ENCODE assay signal across 1 cellular context in genomic region chr1:32651461-32652073, GRCh38.
TF ChIP-seq lines count a peak whose summit lies in the region.

No MANE protein-coding gene starts in this region.

TF ChIP-seq in HepG2, 621 proteins besides CTCF, POLR2A, EP300 and RAD21 (continued from another document and continues in another):
- TF ChIP-seq ZBTB2 (CRISPR knock-in tag; IDR thresholded peaks at IDR 0.05; ENCODE audit: low read depth): peak; percentile 11; the same call in 1 of the 2 replicates
- TF ChIP-seq PTBP1 (IDR thresholded peaks at IDR 0.05; ENCODE audit: low read depth, low read length, poor library complexity, severe bottlenecking): no peak
- TF ChIP-seq CSRNP1 (CRISPR knock-in tag; IDR thresholded peaks at IDR 0.05): no peak
- TF ChIP-seq ZNF567 (CRISPR knock-in tag; IDR thresholded peaks at IDR 0.05; ENCODE audit: borderline replicate concordance): 0 out of 2 replicates have a peak, but pooled peaks have one; percentile 14
- TF ChIP-seq TFDP1 (CRISPR knock-in tag; IDR thresholded peaks at IDR 0.05; ENCODE audit: borderline replicate concordance): no peak; the same call in 1 of the 2 replicates
- TF ChIP-seq, protein P1, sequence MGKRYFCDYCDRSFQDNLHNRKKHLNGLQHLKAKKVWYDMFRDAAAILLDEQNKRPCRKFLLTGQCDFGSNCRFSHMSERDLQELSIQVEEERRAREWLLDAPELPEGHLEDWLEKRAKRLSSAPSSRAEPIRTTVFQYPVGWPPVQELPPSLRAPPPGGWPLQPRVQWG (CRISPR knock-in tag; IDR thresholded peaks at IDR 0.05; ENCODE audit: borderline replicate concordance, low read depth): no peak
- TF ChIP-seq ZNF30 (CRISPR knock-in tag; IDR thresholded peaks at IDR 0.05): 0 out of 2 replicates have a peak, but pooled peaks have one; percentile 7
- no peak for TF ChIP-seq NFE2L1 (CRISPR knock-in tag; IDR thresholded peaks at IDR 0.05; ENCODE audit: borderline replicate concordance)
- no peak for TF ChIP-seq ZNF317 (CRISPR knock-in tag; IDR thresholded peaks at IDR 0.05)
- TF ChIP-seq ZNF281 (CRISPR knock-in tag; IDR thresholded peaks at IDR 0.05; ENCODE audit: borderline replicate concordance): no peak
- TF ChIP-seq ZSCAN22 (CRISPR knock-in tag; IDR thresholded peaks at IDR 0.05): 0 out of 2 replicates have a peak, but pooled peaks have one; percentile 2
- TF ChIP-seq KDM5B (CRISPR knock-in tag; IDR thresholded peaks at IDR 0.05; ENCODE audit: borderline replicate concordance): 0 out of 2 replicates have a peak, but pooled peaks have one; percentile 4
- peak; percentile 18; the same call in 1 of the 2 replicates for TF ChIP-seq ZNF350 (CRISPR knock-in tag; IDR thresholded peaks at IDR 0.05; ENCODE audit: borderline replicate concordance, low read depth)
- no peak for TF ChIP-seq ELK4 (CRISPR knock-in tag; IDR thresholded peaks at IDR 0.05; ENCODE audit: borderline replicate concordance)
- peak; percentile 1; the same call in 1 of the 2 replicates for TF ChIP-seq ZNF264 (CRISPR knock-in tag; IDR thresholded peaks at IDR 0.05)
- no peak for TF ChIP-seq ZNF24 (IDR thresholded peaks at IDR 0.05)
- no peak for TF ChIP-seq ZC3H13 (CRISPR knock-in tag; IDR thresholded peaks at IDR 0.05)
- TF ChIP-seq ZNF354B (CRISPR knock-in tag; IDR thresholded peaks at IDR 0.05): no peak
- no peak for TF ChIP-seq ZNF709 (CRISPR knock-in tag; IDR thresholded peaks at IDR 0.05)
- TF ChIP-seq, protein P2, sequence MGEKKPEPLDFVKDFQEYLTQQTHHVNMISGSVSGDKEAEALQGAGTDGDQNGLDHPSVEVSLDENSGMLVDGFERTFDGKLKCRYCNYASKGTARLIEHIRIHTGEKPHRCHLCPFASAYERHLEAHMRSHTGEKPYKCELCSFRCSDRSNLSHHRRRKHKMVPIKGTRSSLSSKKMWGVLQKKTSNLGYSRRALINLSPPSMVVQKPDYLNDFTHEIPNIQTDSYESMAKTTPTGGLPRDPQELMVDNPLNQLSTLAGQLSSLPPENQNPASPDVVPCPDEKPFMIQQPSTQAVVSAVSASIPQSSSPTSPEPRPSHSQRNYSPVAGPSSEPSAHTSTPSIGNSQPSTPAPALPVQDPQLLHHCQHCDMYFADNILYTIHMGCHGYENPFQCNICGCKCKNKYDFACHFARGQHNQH (CRISPR knock-in tag; IDR thresholded peaks at IDR 0.05): no peak
- TF ChIP-seq, protein P3, sequence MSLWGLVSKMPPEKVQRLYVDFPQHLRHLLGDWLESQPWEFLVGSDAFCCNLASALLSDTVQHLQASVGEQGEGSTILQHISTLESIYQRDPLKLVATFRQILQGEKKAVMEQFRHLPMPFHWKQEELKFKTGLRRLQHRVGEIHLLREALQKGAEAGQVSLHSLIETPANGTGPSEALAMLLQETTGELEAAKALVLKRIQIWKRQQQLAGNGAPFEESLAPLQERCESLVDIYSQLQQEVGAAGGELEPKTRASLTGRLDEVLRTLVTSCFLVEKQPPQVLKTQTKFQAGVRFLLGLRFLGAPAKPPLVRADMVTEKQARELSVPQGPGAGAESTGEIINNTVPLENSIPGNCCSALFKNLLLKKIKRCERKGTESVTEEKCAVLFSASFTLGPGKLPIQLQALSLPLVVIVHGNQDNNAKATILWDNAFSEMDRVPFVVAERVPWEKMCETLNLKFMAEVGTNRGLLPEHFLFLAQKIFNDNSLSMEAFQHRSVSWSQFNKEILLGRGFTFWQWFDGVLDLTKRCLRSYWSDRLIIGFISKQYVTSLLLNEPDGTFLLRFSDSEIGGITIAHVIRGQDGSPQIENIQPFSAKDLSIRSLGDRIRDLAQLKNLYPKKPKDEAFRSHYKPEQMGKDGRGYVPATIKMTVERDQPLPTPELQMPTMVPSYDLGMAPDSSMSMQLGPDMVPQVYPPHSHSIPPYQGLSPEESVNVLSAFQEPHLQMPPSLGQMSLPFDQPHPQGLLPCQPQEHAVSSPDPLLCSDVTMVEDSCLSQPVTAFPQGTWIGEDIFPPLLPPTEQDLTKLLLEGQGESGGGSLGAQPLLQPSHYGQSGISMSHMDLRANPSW (CRISPR knock-in tag; IDR thresholded peaks at IDR 0.05; ENCODE audit: borderline replicate concordance): no peak; the same call in 1 of the 2 replicates
- TF ChIP-seq ZNF337 (CRISPR knock-in tag; IDR thresholded peaks at IDR 0.05; ENCODE audit: borderline replicate concordance, low read depth): peak; percentile 25; the same call in 1 of the 2 replicates
- TF ChIP-seq MBNL3 (CRISPR knock-in tag; conservative IDR thresholded peaks at IDR 0.05): no peak
- no peak for TF ChIP-seq TAF15 (IDR thresholded peaks at IDR 0.05; ENCODE audit: low read depth, low read length, poor library complexity, severe bottlenecking)
- TF ChIP-seq EED (CRISPR knock-in tag; IDR thresholded peaks at IDR 0.05): no peak
- TF ChIP-seq ZBTB38 (CRISPR knock-in tag; IDR thresholded peaks at IDR 0.05): no peak
- TF ChIP-seq ZNF816 (CRISPR knock-in tag; IDR thresholded peaks at IDR 0.05; ENCODE audit: borderline replicate concordance): peak; percentile 7; the same call in 1 of the 2 replicates
- peak; percentile 1; the same call in 1 of the 2 replicates for TF ChIP-seq SPEN (CRISPR knock-in tag; IDR thresholded peaks at IDR 0.05; ENCODE audit: low read depth)
- TF ChIP-seq SOX13 (IDR thresholded peaks at IDR 0.05): no peak
- no peak for TF ChIP-seq SOX13 (CRISPR knock-in tag; conservative IDR thresholded peaks at IDR 0.05 in 1 of 2, IDR thresholded peaks at IDR 0.05 in 1 of 2)
- no peak for TF ChIP-seq THAP8 (CRISPR knock-in tag; IDR thresholded peaks at IDR 0.05; ENCODE audit: borderline replicate concordance)
- TF ChIP-seq RFXANK (CRISPR knock-in tag; IDR thresholded peaks at IDR 0.05): no peak
- 0 out of 2 replicates have a peak, but pooled peaks have one; percentile 4 for TF ChIP-seq BRCA1 (CRISPR knock-in tag; IDR thresholded peaks at IDR 0.05)
- 0 out of 2 replicates have a peak, but pooled peaks have one; percentile 12 for TF ChIP-seq ZKSCAN5 (CRISPR knock-in tag; IDR thresholded peaks at IDR 0.05)
- TF ChIP-seq, protein P4, sequence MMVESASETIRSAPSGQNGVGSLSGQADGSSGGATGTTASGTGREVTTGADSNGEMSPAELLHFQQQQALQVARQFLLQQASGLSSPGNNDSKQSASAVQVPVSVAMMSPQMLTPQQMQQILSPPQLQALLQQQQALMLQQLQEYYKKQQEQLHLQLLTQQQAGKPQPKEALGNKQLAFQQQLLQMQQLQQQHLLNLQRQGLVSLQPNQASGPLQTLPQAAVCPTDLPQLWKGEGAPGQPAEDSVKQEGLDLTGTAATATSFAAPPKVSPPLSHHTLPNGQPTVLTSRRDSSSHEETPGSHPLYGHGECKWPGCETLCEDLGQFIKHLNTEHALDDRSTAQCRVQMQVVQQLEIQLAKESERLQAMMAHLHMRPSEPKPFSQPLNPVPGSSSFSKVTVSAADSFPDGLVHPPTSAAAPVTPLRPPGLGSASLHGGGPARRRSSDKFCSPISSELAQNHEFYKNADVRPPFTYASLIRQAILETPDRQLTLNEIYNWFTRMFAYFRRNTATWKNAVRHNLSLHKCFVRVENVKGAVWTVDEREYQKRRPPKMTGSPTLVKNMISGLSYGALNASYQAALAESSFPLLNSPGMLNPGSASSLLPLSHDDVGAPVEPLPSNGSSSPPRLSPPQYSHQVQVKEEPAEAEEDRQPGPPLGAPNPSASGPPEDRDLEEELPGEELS (CRISPR knock-in tag; IDR thresholded peaks at IDR 0.05): no peak
- no peak for TF ChIP-seq TBX3 (IDR thresholded peaks at IDR 0.05; ENCODE audit: borderline replicate concordance)
- peak; percentile 81 for TF ChIP-seq ZFX (CRISPR knock-in tag; IDR thresholded peaks at IDR 0.05; ENCODE audit: low read depth)
- TF ChIP-seq HNRNPH1 (optimal IDR thresholded peaks at IDR 0.05; ENCODE audit: low read depth, low read length): no peak
- no peak for TF ChIP-seq ZNF660 (CRISPR knock-in tag; IDR thresholded peaks at IDR 0.05; ENCODE audit: borderline replicate concordance, low read depth)
- TF ChIP-seq ZNF775 (CRISPR knock-in tag; IDR thresholded peaks at IDR 0.05; ENCODE audit: borderline replicate concordance): no peak
- TF ChIP-seq ZNF841 (CRISPR knock-in tag; IDR thresholded peaks at IDR 0.05; ENCODE audit: borderline replicate concordance): peak; percentile 48; the same call in 1 of the 2 replicates
- TF ChIP-seq, protein P5, sequence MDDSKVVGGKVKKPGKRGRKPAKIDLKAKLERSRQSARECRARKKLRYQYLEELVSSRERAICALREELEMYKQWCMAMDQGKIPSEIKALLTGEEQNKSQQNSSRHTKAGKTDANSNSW (CRISPR knock-in tag; IDR thresholded peaks at IDR 0.05; ENCODE audit: borderline replicate concordance): no peak; the same call in 1 of the 2 replicates
- TF ChIP-seq, protein P6, sequence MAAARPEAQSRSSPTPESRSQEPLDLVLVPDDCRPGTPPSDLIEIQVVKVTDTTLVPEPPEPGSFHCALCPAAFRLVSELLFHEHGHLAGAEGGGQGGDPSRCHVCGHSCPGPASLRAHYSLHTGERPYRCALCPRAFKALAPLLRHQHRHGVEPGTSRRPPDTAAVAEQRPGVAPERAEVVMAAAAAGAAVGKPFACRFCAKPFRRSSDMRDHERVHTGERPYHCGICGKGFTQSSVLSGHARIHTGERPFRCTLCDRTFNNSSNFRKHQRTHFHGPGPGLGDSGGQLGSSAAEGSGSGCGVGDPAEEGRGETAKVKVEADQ (CRISPR knock-in tag; IDR thresholded peaks at IDR 0.05; ENCODE audit: borderline replicate concordance): peak; percentile 65; the same call in 1 of the 2 replicates
- 0 out of 2 replicates have a peak, but pooled peaks have one; percentile 69 for TF ChIP-seq SIN3A (IDR thresholded peaks at IDR 0.05; ENCODE audit: borderline replicate concordance, low read depth, low read length)
- no peak; the same call in 1 of the 2 replicates for TF ChIP-seq HIVEP1 (CRISPR knock-in tag; IDR thresholded peaks at IDR 0.05)
